ENCODE assay signal across 1 cellular context in genomic region chr11:78188809-78189724, GRCh38.
A peak's percentile ranks its signal among the peaks of the same experiment; 100 is the strongest.
TF ChIP-seq lines count a peak whose summit lies in the region.

Gene USP35 (plus strand): TSS chr11:78188919. CDS start chr11:78196246, 7,327 bp downstream.

TF ChIP-seq in HepG2, 621 proteins besides CTCF, POLR2A, EP300 and RAD21 (continued from another document and continues in another):
- no peak for TF ChIP-seq ZNF646 (CRISPR knock-in tag; IDR thresholded peaks at IDR 0.05)
- no peak for TF ChIP-seq HNF4A (CRISPR knock-in tag; IDR thresholded peaks at IDR 0.05)
- no peak for TF ChIP-seq GATAD2A (CRISPR knock-in tag; IDR thresholded peaks at IDR 0.05)
- peak; percentile 46; the same call in 1 of the 2 replicates for TF ChIP-seq ARHGAP35 (CRISPR knock-in tag; IDR thresholded peaks at IDR 0.05; ENCODE audit: borderline replicate concordance)
- 0 out of 2 replicates have a peak, but pooled peaks have one; percentile 26 for TF ChIP-seq THAP9 (CRISPR knock-in tag; IDR thresholded peaks at IDR 0.05; ENCODE audit: borderline replicate concordance)
- no peak for TF ChIP-seq ZBTB43 (CRISPR knock-in tag; conservative IDR thresholded peaks at IDR 0.05)
- peak; percentile 69; the same call in 1 of the 2 replicates for TF ChIP-seq ZNF770 (CRISPR knock-in tag; IDR thresholded peaks at IDR 0.05)
- no peak for TF ChIP-seq NCOA2 (CRISPR knock-in tag; IDR thresholded peaks at IDR 0.05)
- 0 out of 4 replicates have a peak, but pooled peaks of 1 of the 2 experiments have one; percentile 1 for TF ChIP-seq HMGXB4 (CRISPR knock-in tag; IDR thresholded peaks at IDR 0.05; ENCODE audit: borderline replicate concordance in 1 of 2, low read depth in 1 of 2)
- no peak; the same call in 1 of the 2 replicates for TF ChIP-seq CBFB (CRISPR knock-in tag; IDR thresholded peaks at IDR 0.05)
- TF ChIP-seq ZNF773 (CRISPR knock-in tag; IDR thresholded peaks at IDR 0.05; ENCODE audit: borderline replicate concordance): no peak
- TF ChIP-seq ZNF687 (CRISPR knock-in tag; IDR thresholded peaks at IDR 0.05): peak; percentile 48
- no peak for TF ChIP-seq ZUFSP (CRISPR knock-in tag; IDR thresholded peaks at IDR 0.05; ENCODE audit: borderline replicate concordance)
- TF ChIP-seq ZNF713 (CRISPR knock-in tag; IDR thresholded peaks at IDR 0.05): no peak
- TF ChIP-seq CHD2 (IDR thresholded peaks at IDR 0.05; ENCODE audit: low read depth, low read length): no peak
- 0 out of 2 replicates have a peak, but pooled peaks have one; percentile 8 for TF ChIP-seq SMAD3 (CRISPR knock-in tag; IDR thresholded peaks at IDR 0.05)
- TF ChIP-seq ZFX (CRISPR knock-in tag; IDR thresholded peaks at IDR 0.05; ENCODE audit: low read depth): peak; percentile 71
- TF ChIP-seq ZNF724P (CRISPR knock-in tag; IDR thresholded peaks at IDR 0.05; ENCODE audit: borderline replicate concordance): 0 out of 2 replicates have a peak, but pooled peaks have one; percentile 66
- TF ChIP-seq ARNT2 (CRISPR knock-in tag; IDR thresholded peaks at IDR 0.05; ENCODE audit: low read depth): 0 out of 2 replicates have a peak, but pooled peaks have one; percentile 47
- TF ChIP-seq ZNF597 (CRISPR knock-in tag; IDR thresholded peaks at IDR 0.05): no peak
- TF ChIP-seq ZBTB46 (CRISPR knock-in tag; IDR thresholded peaks at IDR 0.05; ENCODE audit: borderline replicate concordance): no peak
